ENCODE assay signal across 8 cellular contexts in the genomic region with DNA sequence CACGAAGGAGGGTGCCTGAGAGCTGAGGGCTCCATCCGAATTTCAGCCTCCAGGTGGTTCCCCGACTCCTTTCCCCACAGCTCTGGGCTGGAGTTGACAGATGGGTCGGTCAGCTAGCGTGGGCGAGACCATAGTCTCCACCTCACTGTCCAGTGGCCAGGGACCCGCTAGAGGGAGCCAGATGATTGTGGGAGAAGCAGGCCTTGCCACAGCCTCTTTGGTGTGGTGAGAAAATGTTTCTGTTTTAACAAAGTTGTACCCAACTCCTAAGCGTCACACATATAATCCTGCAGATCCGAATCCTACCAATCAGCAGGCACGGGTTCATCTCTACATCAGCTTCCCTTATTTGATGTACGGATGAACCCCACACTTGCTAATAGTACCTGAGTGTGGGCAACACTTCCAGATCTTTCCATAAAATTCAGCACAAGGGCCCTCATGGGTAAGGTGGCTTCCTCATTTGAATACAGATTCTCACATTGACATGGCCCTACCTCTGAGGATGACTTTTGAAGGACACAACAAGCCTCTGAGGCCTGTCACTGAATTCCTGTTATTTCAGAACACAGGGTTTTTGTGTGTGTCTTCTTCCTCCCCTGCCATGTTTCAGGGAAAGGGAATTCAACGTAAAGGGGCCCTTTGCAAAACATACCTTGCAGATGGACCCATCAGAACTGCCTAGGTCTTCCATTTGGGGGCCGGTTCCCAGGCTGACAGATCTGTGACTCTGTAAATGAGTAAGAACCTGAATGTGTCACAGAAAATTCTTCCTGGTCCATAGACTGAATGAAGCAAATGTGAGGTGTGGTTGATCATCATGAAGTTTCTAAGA.
DNase-seq lines count a peak whose midpoint lies in the region; ATAC-seq and TF ChIP-seq lines count a peak whose summit lies in the region.

No MANE protein-coding gene starts in this region.

- H3K27ac Mint-ChIP-seq in CD4-positive, alpha-beta T cell = peak overlapping the region; percentile 2
- H3K27ac Mint-ChIP-seq in endodermal cell = no peak overlapping the region

- no peaks in the 10 kb centered on the region for H3K4me1 ChIP-seq in endodermal cell (ENCODE audit: control insufficient read depth, insufficient read depth, low read length)

- H3K4me1 Mint-ChIP-seq in CD4-positive, alpha-beta T cell (ENCODE audit: low read depth) = peaks cover 35% of the 10 kb centered on the region
- peaks cover 12% of the 10 kb centered on the region for H3K4me1 Mint-ChIP-seq in endodermal cell

- no peaks in the 10 kb centered on the region for H3K36me3 ChIP-seq in endodermal cell (ENCODE audit: control insufficient read depth, insufficient read depth, low read length)

- peak; percentile 86 for ATAC-seq in CD4-positive, alpha-beta T cell (ENCODE audit: poor library complexity)
- ATAC-seq in GM19328 (IDR thresholded peaks at IDR 0.05; ENCODE audit: unreplicated experiment) (peak; percentile 48), HG03432 (IDR thresholded peaks at IDR 0.05; ENCODE audit: unreplicated experiment) (peak; percentile 71)

- intact Hi-C loops in CD4-positive, alpha-beta T cell (cut with DNase I, micrococcal nuclease) = loop anchor here (2.0 to 5.0 kb wide), 7 partner anchors 48 to 1208 kb away; a partner anchor contains a TSS

- H3K27ac ChIP-seq in CD4-positive, alpha-beta T cell (ENCODE audit: low read depth, low read length) = no peak overlapping the region
- H3K27ac ChIP-seq in endodermal cell (ENCODE audit: low read depth, low read length) = no peak overlapping the region

- no peak overlapping the region for H3K4me3 ChIP-seq in endodermal cell (ENCODE audit: low read length)

- 24 to 42% methylated on average over 7 to 13 of the region's 13 CpGs for WGBS in endodermal cell (ENCODE audit: insufficient coverage in 1 of 2, insufficient read length in 1 of 2), 2 experiments

- POLR2A ChIA-PET in CD4-positive, alpha-beta T cell (lab: Charles Lee) = interaction anchor here (0.5 to 0.8 kb wide), 2 partner anchors 9 to 174 kb away, joined by 3 to 5 read pairs; no protein-coding TSS in a partner anchor

- H3K27me3 ChIP-seq in CD4-positive, alpha-beta T cell (ENCODE audit: control insufficient read depth, insufficient read depth, low read length) = no peaks in the 10 kb centered on the region
- H3K27me3 ChIP-seq in endodermal cell (ENCODE audit: control insufficient read depth, insufficient read depth, low read length, poor library complexity, severe bottlenecking) = no peaks in the 10 kb centered on the region

- peak; percentile 58 to 80 (median 69) for DNase-seq in CD4-positive, alpha-beta T cell
- DNase-seq in NCI-H82 (lab: John Stamatoyannopoulos, UW) (peak; percentile 90), endodermal cell (peak; percentile 97), midbrain (lab: John Stamatoyannopoulos, UW) (peak; percentile 47)
- DNase-seq in activated CD8-positive, alpha-beta memory T cell treated with anti-CD3 and anti-CD28 coated beads for 1 hour (ENCODE audit: extremely low read depth in 1 of 2, low read depth in 1 of 2) = peak; percentile 50 to 66
- DNase-seq in stimulated activated CD8-positive, alpha-beta memory T cell treated with anti-CD3 and anti-CD28 coated beads, Interleukin-4, amount 100 ng/mL, for 24 hours (ENCODE audit: low read depth) = peak; percentile 73

- no peaks in the 10 kb centered on the region for H3K9me3 ChIP-seq in CD4-positive, alpha-beta T cell (ENCODE audit: control insufficient read depth, low read length)
- H3K9me3 ChIP-seq in endodermal cell (ENCODE audit: control insufficient read depth, low read length) = no peaks in the 10 kb centered on the region

- CTCF ChIA-PET in CD4-positive, alpha-beta T cell (lab: Charles Lee) = interaction anchor here (0.7 to 2.5 kb wide), 15 partner anchors 14 to 404 kb away, joined by 3 to 13 read pairs (median 4); no protein-coding TSS in a partner anchor

- H3K9me3 Mint-ChIP-seq in CD4-positive, alpha-beta T cell = no peaks in the 10 kb centered on the region
- no peaks in the 10 kb centered on the region for H3K9me3 Mint-ChIP-seq in endodermal cell

- H3K36me3 Mint-ChIP-seq in CD4-positive, alpha-beta T cell (ENCODE audit: low read depth) = no peaks in the 10 kb centered on the region
- H3K36me3 Mint-ChIP-seq in endodermal cell (ENCODE audit: low read depth) = no peaks in the 10 kb centered on the region

- H3K4me3 Mint-ChIP-seq in CD4-positive, alpha-beta T cell = no peak overlapping the region
- H3K4me3 Mint-ChIP-seq in endodermal cell = no peak overlapping the region

- H3K27me3 Mint-ChIP-seq in CD4-positive, alpha-beta T cell = no peaks in the 10 kb centered on the region
- H3K27me3 Mint-ChIP-seq in endodermal cell (ENCODE audit: insufficient read depth) = no peaks in the 10 kb centered on the region

- H3K9ac ChIP-seq in endodermal cell (ENCODE audit: extremely low read depth, low read length, poor library complexity, severe bottlenecking) = no peak overlapping the region

- peak; percentile 89 for TF ChIP-seq CTCF in CD4-positive, alpha-beta T cell (IDR thresholded peaks at IDR 0.05)
- peak; percentile 96 for TF ChIP-seq CTCF in endodermal cell (conservative IDR thresholded peaks at IDR 0.05)

Comparison
In these comparisons a context has a peak if more than half of its experiments do, and no peak if none do; other contexts are left out.
1. DNase-seq: peak in every context shown above with its lines; median percentile 97 in endodermal cell; 90 in NCI-H82; 73 in stimulated activated CD8-positive, alpha-beta memory T cell treated with anti-CD3 and anti-CD28 coated beads, Interleukin-4, amount 100 ng/mL, for 24 hours; 69 in CD4-positive, alpha-beta T cell; 58 in activated CD8-positive, alpha-beta memory T cell treated with anti-CD3 and anti-CD28 coated beads for 1 hour; 47 in midbrain.